ENCODE assay signal across 13 cellular contexts in genomic region chr6:87660226-87660886, GRCh38. TPM values are rescaled to one million over a fixed set of nuclear protein-coding genes. Genes with fewer than 3 reads are reported as not detected.
DNase-seq lines count a peak whose midpoint lies in the region; ATAC-seq and TF ChIP-seq lines count a peak whose summit lies in the region.
"Had no signal": no experiment of that assay in that cellular context is flagged by ENCODE, and none has a peak within 500 bp of the region (broad histone marks: within the 10 kb centered on the region; RNA-seq: fewer than 3 reads in every experiment).

No MANE protein-coding gene starts in this region.

- intact Hi-C loops in activated T-helper 1 cell treated with anti-CD3 and anti-CD28 coated beads, Interleukin-12 subunit alpha, Interleukin-12 subunit beta, Interleukin-2, Interleukin-4 antibody, amounts not matched to agents 30 ng/mL and 10 ng/mL and 1 ng/mL, durations not matched to agents 14 hours and 24 hours and 36 hours (cut with micrococcal nuclease): no loop called here

- H3K27me3 ChIP-seq in AG04450 (ENCODE audit: control insufficient read depth, insufficient read depth, low read length) (no peaks in the 10 kb centered on the region), tibial nerve (no peaks in the 10 kb centered on the region)

- no peak for TF ChIP-seq POLR2A in tibial nerve (IDR thresholded peaks at IDR 0.05)

- no peak for ATAC-seq in memory B cell (ENCODE audit: low read depth)

- H3K36me3 Mint-ChIP-seq in memory B cell: peaks cover 15% of the 10 kb centered on the region
- peaks cover 27% of the 10 kb centered on the region for H3K36me3 Mint-ChIP-seq in activated T-helper 1 cell treated with anti-CD3 and anti-CD28 coated beads, Interleukin-12 subunit alpha, Interleukin-12 subunit beta, Interleukin-2, Interleukin-4 antibody, amounts not matched to agents 30 ng/mL and 10 ng/mL and 1 ng/mL, durations not matched to agents 14 hours and 24 hours and 36 hours (ENCODE audit: low read depth)

- H3K9me3 ChIP-seq in AG04450 (ENCODE audit: control insufficient read depth, insufficient read depth, low read length) (no peaks in the 10 kb centered on the region; the same call in 1 of the 2 replicates), tibial nerve (no peaks in the 10 kb centered on the region)

- H3K36me3 ChIP-seq in tibial nerve: peaks cover 0 to 46% (median 0%) of the 10 kb centered on the region in 3 donors

- H3K4me3 ChIP-seq in AG04450 (ENCODE audit: low read depth, low read length) (no peak overlapping the region), choroid plexus epithelial cell (ENCODE audit: low read depth, low read length) (no peak overlapping the region), tibial nerve (no peak overlapping the region)
- H3K4me3 ChIP-seq: skin epidermis had no signal

- H3K27ac Mint-ChIP-seq in memory B cell: peak overlapping the region; percentile 63
- no peak overlapping the region for H3K27ac Mint-ChIP-seq in activated T-helper 1 cell treated with anti-CD3 and anti-CD28 coated beads, Interleukin-12 subunit alpha, Interleukin-12 subunit beta, Interleukin-2, Interleukin-4 antibody, amounts not matched to agents 30 ng/mL and 10 ng/mL and 1 ng/mL, durations not matched to agents 14 hours and 24 hours and 36 hours
- H3K27ac Mint-ChIP-seq: CD4-positive, alpha-beta T cell had no signal

- CTCF ChIA-PET in AG04450 (lab: Charles Lee): interaction anchor here (0.8 kb wide), 1 partner anchor 1211 kb away, joined by 3 read pairs; no protein-coding TSS in a partner anchor

- H3K27me3 Mint-ChIP-seq in memory B cell: no peaks in the 10 kb centered on the region
- H3K27me3 Mint-ChIP-seq in activated T-helper 1 cell treated with anti-CD3 and anti-CD28 coated beads, Interleukin-12 subunit alpha, Interleukin-12 subunit beta, Interleukin-2, Interleukin-4 antibody, amounts not matched to agents 30 ng/mL and 10 ng/mL and 1 ng/mL, durations not matched to agents 14 hours and 24 hours and 36 hours (ENCODE audit: insufficient read depth): no peaks in the 10 kb centered on the region
- H3K27me3 Mint-ChIP-seq: CD4-positive, alpha-beta T cell had no signal

- H3K4me3 Mint-ChIP-seq in memory B cell: no peak overlapping the region
- H3K4me3 Mint-ChIP-seq in activated T-helper 1 cell treated with anti-CD3 and anti-CD28 coated beads, Interleukin-12 subunit alpha, Interleukin-12 subunit beta, Interleukin-2, Interleukin-4 antibody, amounts not matched to agents 30 ng/mL and 10 ng/mL and 1 ng/mL, durations not matched to agents 14 hours and 24 hours and 36 hours: no peak overlapping the region
- H3K4me3 Mint-ChIP-seq: CD4-positive, alpha-beta T cell had no signal

- DNase-seq in AG04450 (ENCODE audit: low read depth, low spot score) (peak; percentile 34), LHCN-M2 (ENCODE audit: low read depth) (peak; percentile 95), choroid plexus epithelial cell (ENCODE audit: low read depth) (peak; percentile 56), memory B cell (ENCODE audit: low spot score in 2 of 2) (no peak), tibial nerve (ENCODE audit: low spot score in 2 of 2) (no peak), NCI-H2171 (lab: John Stamatoyannopoulos, UW) (no peak)
- DNase-seq in activated effector memory CD4-positive, alpha-beta T cell treated with Interleukin-2 at 50 U/mL for 16 hours: no peak
- DNase-seq in activated T-helper 1 cell treated with anti-CD3 and anti-CD28 coated beads, Interleukin-12 subunit alpha, Interleukin-12 subunit beta, Interleukin-2, Interleukin-4 antibody, amounts not matched to agents 30 ng/mL and 10 ng/mL and 1 ng/mL, durations not matched to agents 14 hours and 24 hours and 36 hours (ENCODE audit: low spot score): no peak
- DNase-seq: activated T-cell treated with anti-CD3 and anti-CD28 coated beads, Interleukin-2, amount 50 U/mL, for 48 hours; CD4-positive, alpha-beta T cell; effector CD8-positive, alpha-beta T cell; KBM-7 had no signal

- TF ChIP-seq CTCF in AG04450 (IDR thresholded peaks at IDR 0.05; ENCODE audit: low read depth, low read length) (no peak), choroid plexus epithelial cell (conservative IDR thresholded peaks at IDR 0.05; ENCODE audit: low read depth, low read length) (no peak), tibial nerve (IDR thresholded peaks at IDR 0.05) (no peak)

- H3K9me3 Mint-ChIP-seq in memory B cell: no peaks in the 10 kb centered on the region
- no peaks in the 10 kb centered on the region for H3K9me3 Mint-ChIP-seq in activated T-helper 1 cell treated with anti-CD3 and anti-CD28 coated beads, Interleukin-12 subunit alpha, Interleukin-12 subunit beta, Interleukin-2, Interleukin-4 antibody, amounts not matched to agents 30 ng/mL and 10 ng/mL and 1 ng/mL, durations not matched to agents 14 hours and 24 hours and 36 hours
- H3K9me3 Mint-ChIP-seq: CD4-positive, alpha-beta T cell had no signal

- TF ChIP-seq EP300 in tibial nerve (IDR thresholded peaks at IDR 0.05): no peak

- H3K4me1 Mint-ChIP-seq in memory B cell: no peaks in the 10 kb centered on the region
- peaks cover 13% of the 10 kb centered on the region for H3K4me1 Mint-ChIP-seq in activated T-helper 1 cell treated with anti-CD3 and anti-CD28 coated beads, Interleukin-12 subunit alpha, Interleukin-12 subunit beta, Interleukin-2, Interleukin-4 antibody, amounts not matched to agents 30 ng/mL and 10 ng/mL and 1 ng/mL, durations not matched to agents 14 hours and 24 hours and 36 hours (ENCODE audit: low read depth)

- POLR2A ChIA-PET in AG04450 (lab: Yijun Ruan, JAX): interaction anchor here (0.6 kb wide), 1 partner anchor 66 kb away, joined by 3 read pairs; no protein-coding TSS in a partner anchor

- H3K4me1 ChIP-seq in tibial nerve: peaks cover 0 to 23% (median 0%) of the 10 kb centered on the region in 4 donors

- peak overlapping the region; percentile 58 for H3K27ac ChIP-seq in AG04450 (ENCODE audit: low read depth, low read length)
- H3K27ac ChIP-seq in tibial nerve: no peak overlapping the region
- H3K27ac ChIP-seq: skin epidermis had no signal

RNA-seq across cellular contexts. Expression of gene AKIRIN2, which starts 41.7 kb away (rescaled TPM):
- 30.4 and 31.3 TPM in 2 replicates for polyA plus RNA-seq in AG04450 (2011; rRNA removed)
- 20.9 and 35.6 TPM in 2 replicates for polyA minus RNA-seq in AG04450 (2011; rRNA and poly(A)+ RNA removed)
- total RNA-seq in LHCN-M2 (2014; rRNA removed) (15.3 and 19.1 TPM in 2 replicates), tibial nerve (10 to 100 TPM; 18.8 to 29.5 (median 24.2) TPM)
- polyA plus RNA-seq in LHCN-M2 (2012): 41.1 TPM
- total RNA-seq in activated T-helper 1 cell treated with anti-CD3 and anti-CD28 coated beads, Interleukin-12 subunit alpha, Interleukin-12 subunit beta, Interleukin-2, Interleukin-4 antibody, amounts not matched to agents 30 ng/mL and 10 ng/mL and 1 ng/mL, durations not matched to agents 14 hours and 24 hours and 36 hours: 40.1 and 42.0 TPM in 2 replicates

Comparison
In these comparisons a context has a peak if more than half of its experiments do, and no peak if none do; other contexts are left out.
1. DNase-seq: peak in AG04450 (single experiment), LHCN-M2 (single experiment) and choroid plexus epithelial cell (single experiment); none in memory B cell (0 of 2), tibial nerve (0 of 2), activated effector memory CD4-positive, alpha-beta T cell treated with Interleukin-2 at 50 U/mL for 16 hours (single experiment), NCI-H2171 (single experiment) and activated T-helper 1 cell treated with anti-CD3 and anti-CD28 coated beads, Interleukin-12 subunit alpha, Interleukin-12 subunit beta, Interleukin-2, Interleukin-4 antibody, amounts not matched to agents 30 ng/mL and 10 ng/mL and 1 ng/mL, durations not matched to agents 14 hours and 24 hours and 36 hours (single experiment).